In the genomic region with DNA sequence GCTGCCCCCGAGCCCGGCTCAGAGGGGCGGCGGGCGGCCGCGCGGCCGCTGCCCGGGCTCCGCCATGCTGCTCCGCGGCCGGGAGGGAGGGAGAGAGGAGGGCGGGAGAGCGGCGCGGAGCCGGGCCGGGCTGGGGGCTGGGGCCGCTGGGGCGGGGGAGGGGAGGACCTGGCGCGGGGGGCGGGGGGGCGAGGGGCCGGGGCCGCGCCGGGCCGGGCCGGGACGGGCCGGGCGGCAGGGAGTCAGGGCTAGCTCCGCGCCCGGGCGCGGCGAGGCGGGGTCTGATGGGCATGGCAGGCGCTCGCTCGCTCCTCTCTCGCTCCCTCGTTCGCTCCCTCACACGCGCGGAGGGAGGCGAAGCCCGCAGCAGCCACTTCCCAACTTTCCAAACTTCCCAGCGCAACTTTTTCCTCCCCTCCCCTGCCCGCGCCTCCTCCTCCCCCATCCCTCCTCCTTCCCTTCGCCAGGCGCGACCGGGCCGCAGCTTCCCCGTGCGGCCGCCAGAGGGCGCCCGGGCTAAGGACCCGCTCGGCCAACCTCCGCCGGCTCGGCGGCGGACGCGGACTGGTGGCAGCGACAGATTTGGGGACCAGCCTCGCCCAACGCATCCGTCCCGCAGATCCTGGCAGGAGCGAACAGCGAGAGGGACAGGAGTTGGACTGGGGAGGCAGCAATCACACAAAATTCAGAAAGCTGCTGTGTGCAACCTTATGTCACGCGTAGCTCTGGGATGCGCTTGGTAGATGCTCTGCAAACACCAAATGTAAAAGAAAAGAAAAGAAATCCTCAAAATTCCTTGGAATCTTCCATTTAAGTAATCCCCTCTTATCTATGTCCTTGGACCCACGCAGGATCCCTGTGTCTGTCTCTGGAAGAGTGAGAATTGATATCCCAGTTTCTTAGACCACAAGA, we compare ENCODE assay signal across 1 cellular context.
TF ChIP-seq lines count a peak whose summit lies in the region.

A gene (minus strand): TSS at position 97 of the 912 bp plus-strand sequence.

TF ChIP-seq in HepG2, 621 proteins besides CTCF, POLR2A, EP300 and RAD21 (continued from another document):
- TF ChIP-seq, protein P1, sequence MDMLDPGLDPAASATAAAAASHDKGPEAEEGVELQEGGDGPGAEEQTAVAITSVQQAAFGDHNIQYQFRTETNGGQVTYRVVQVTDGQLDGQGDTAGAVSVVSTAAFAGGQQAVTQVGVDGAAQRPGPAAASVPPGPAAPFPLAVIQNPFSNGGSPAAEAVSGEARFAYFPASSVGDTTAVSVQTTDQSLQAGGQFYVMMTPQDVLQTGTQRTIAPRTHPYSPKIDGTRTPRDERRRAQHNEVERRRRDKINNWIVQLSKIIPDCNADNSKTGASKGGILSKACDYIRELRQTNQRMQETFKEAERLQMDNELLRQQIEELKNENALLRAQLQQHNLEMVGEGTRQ (IDR thresholded peaks at IDR 0.05; ENCODE audit: low read depth, low read length) = no peak
- TF ChIP-seq, protein P1 (CRISPR knock-in tag; IDR thresholded peaks at IDR 0.05; ENCODE audit: borderline replicate concordance) = no peak
- peak; percentile 82; the same call in 1 of the 2 replicates for TF ChIP-seq MTF2 (CRISPR knock-in tag; IDR thresholded peaks at IDR 0.05; ENCODE audit: borderline replicate concordance)
- TF ChIP-seq ZNF263 (CRISPR knock-in tag; IDR thresholded peaks at IDR 0.05) = peak; percentile 86
- TF ChIP-seq GTF3A (CRISPR knock-in tag; conservative IDR thresholded peaks at IDR 0.05) = no peak
- TF ChIP-seq MTF1 (CRISPR knock-in tag; IDR thresholded peaks at IDR 0.05) = no peak
- no peak for TF ChIP-seq ZBTB1 (CRISPR knock-in tag; IDR thresholded peaks at IDR 0.05; ENCODE audit: borderline replicate concordance)
- no peak for TF ChIP-seq MAZ (IDR thresholded peaks at IDR 0.05; ENCODE audit: borderline replicate concordance, low read depth, low read length)
- TF ChIP-seq MAZ (CRISPR knock-in tag; IDR thresholded peaks at IDR 0.05; ENCODE audit: low read depth) = 0 out of 2 replicates have a peak, but pooled peaks have one; percentile 36
- no peak for TF ChIP-seq ATF1 (CRISPR knock-in tag; IDR thresholded peaks at IDR 0.05)
- TF ChIP-seq SATB2 (CRISPR knock-in tag; IDR thresholded peaks at IDR 0.05) = no peak
- no peak for TF ChIP-seq MAFF (IDR thresholded peaks at IDR 0.05; ENCODE audit: low read depth, low read length)
- TF ChIP-seq ONECUT2 (CRISPR knock-in tag; IDR thresholded peaks at IDR 0.05) = no peak
- no peak for TF ChIP-seq ZNF644 (CRISPR knock-in tag; IDR thresholded peaks at IDR 0.05; ENCODE audit: low read depth)
TF ChIP-seq in HepG2: peak in this region for 40.
